Comparison of ENCODE assay signal across 23 cellular contexts in genomic region chr7:117077658-117078057, GRCh38.
DNase-seq lines count a peak whose midpoint lies in the region; ATAC-seq and TF ChIP-seq lines count a peak whose summit lies in the region.
"Had no signal": no experiment of that assay in that cellular context is flagged by ENCODE, and none has a peak within 500 bp of the region (broad histone marks: within the 10 kb centered on the region; RNA-seq: fewer than 3 reads in every experiment).

No MANE protein-coding gene starts in this region.

- TF ChIP-seq POLR2A in body of pancreas (IDR thresholded peaks at IDR 0.05), result no peak

- intact Hi-C loops in cardiac septum (cut with DNase I), result no loop called here
- intact Hi-C loops in body of pancreas (cut with DNase I), result no loop called here
- intact Hi-C loops in colonic mucosa (cut with DNase I), result no loop called here

- peak; percentile 15 for ATAC-seq in body of pancreas
- ATAC-seq: A549, GM12878, Panc1 had no signal

- H3K4me3 ChIP-seq in cardiac muscle cell (no peak overlapping the region), body of pancreas (no peak overlapping the region), colonic mucosa (no peak overlapping the region)
- H3K4me3 ChIP-seq: A549; BLaER1 treated with 17β-estradiol and CSF1 and Interleukin-3, amounts not matched to agents 10 nM and 100 nM; GM12878; HAP-1 had no signal

- DNase-seq in cardiac muscle cell (ENCODE audit: low read depth in 1 of 2, low spot score in 1 of 2) (no peak), cardiac septum (ENCODE audit: low spot score) (no peak), NCI-H2081 (lab: John Stamatoyannopoulos, UW) (peak; percentile 22 to 65), body of pancreas (no peak), colonic mucosa (no peak), HCEC 1CT (no peak), dedifferentiated amniotic fluid mesenchymal stem cell (ENCODE audit: extremely low spot score) (no peak)
- DNase-seq: AML-193; CD4-positive, alpha-beta T cell; EL; GDM1; GOT3; NCI-H1048; NCI-H187; NCI-H345; NCI-H510A treated with DMSO at 0.1 percent for 48 hours; SHP77 had no signal

- no peak overlapping the region for H3K9ac ChIP-seq in colonic mucosa (ENCODE audit: low read depth in 2 of 2, low read length in 2 of 2)
- H3K9ac ChIP-seq: BLaER1 treated with 17β-estradiol and CSF1 and Interleukin-3, amounts not matched to agents 10 nM and 100 nM had no signal

- H3K27ac ChIP-seq in cardiac muscle cell (peak overlapping the region; percentile 76), body of pancreas (peak overlapping the region in 1 of 4 donors; percentile 10), colonic mucosa (no peak overlapping the region)
- H3K27ac ChIP-seq: A549; BLaER1 treated with 17β-estradiol and CSF1 and Interleukin-3, amounts not matched to agents 10 nM and 100 nM; RWPE1 had no signal

- no peaks in the 10 kb centered on the region for H3K9me3 ChIP-seq in cardiac muscle cell (ENCODE audit: low read depth)
- no peaks in the 10 kb centered on the region for H3K9me3 ChIP-seq in body of pancreas
- no peaks in the 10 kb centered on the region for H3K9me3 ChIP-seq in colonic mucosa
- H3K9me3 ChIP-seq: A549, HAP-1 had no signal

- H3K36me3 ChIP-seq in cardiac muscle cell (no peaks in the 10 kb centered on the region), body of pancreas (replicated peaks in 1 of 2; ENCODE audit: insufficient read depth in 1 of 2, low read depth in 2 of 2) (no peaks in the 10 kb centered on the region), colonic mucosa (no peaks in the 10 kb centered on the region)
- H3K36me3 ChIP-seq: HAP-1 had no signal

- peaks cover 49% of the 10 kb centered on the region for H3K4me1 ChIP-seq in cardiac muscle cell (ENCODE audit: low read depth)
- peaks cover 40% of the 10 kb centered on the region for H3K4me1 ChIP-seq in body of pancreas
- no peaks in the 10 kb centered on the region for H3K4me1 ChIP-seq in colonic mucosa
- H3K4me1 ChIP-seq: A549, HAP-1 had no signal

- TF ChIP-seq CTCF in cardiac muscle cell (IDR thresholded peaks at IDR 0.05; ENCODE audit: low read depth, low read length), result no peak
- TF ChIP-seq CTCF in body of pancreas (IDR thresholded peaks at IDR 0.05), result no peak
- no peak for TF ChIP-seq CTCF in colonic mucosa (IDR thresholded peaks at IDR 0.05)

- no peaks in the 10 kb centered on the region for H3K27me3 ChIP-seq in cardiac muscle cell
- no peaks in the 10 kb centered on the region for H3K27me3 ChIP-seq in body of pancreas
- no peaks in the 10 kb centered on the region for H3K27me3 ChIP-seq in colonic mucosa
- H3K27me3 ChIP-seq: BLaER1 treated with 17β-estradiol and CSF1 and Interleukin-3, amounts not matched to agents 10 nM and 100 nM had no signal

Comparison
In these comparisons a context has a peak if more than half of its experiments do, and no peak if none do; other contexts are left out.
1. DNase-seq: peak in NCI-H2081 (2 of 2); none in cardiac muscle cell (0 of 2), cardiac septum (single experiment), body of pancreas (0 of 4), colonic mucosa (single experiment), HCEC 1CT (single experiment) and dedifferentiated amniotic fluid mesenchymal stem cell (single experiment).